Comparison of ENCODE assay signal across 28 cellular contexts in genomic region chr9:74066128-74066527, GRCh38.
"Had no signal": no experiment of that assay in that cellular context is flagged by ENCODE, and none has a peak within 500 bp of the region (broad histone marks: within the 10 kb centered on the region; RNA-seq: fewer than 3 reads in every experiment).

No MANE protein-coding gene starts in this region.

- H3K27me3 Mint-ChIP-seq: stimulated activated memory B cell treated with anti-CD40 and anti-IgM and Interleukin-4, amounts not matched to agents 10 μg/mL and 1 μg/mL and 100 μg/mL, for 72 hours; stimulated activated naive B cell treated with anti-CD40 and anti-IgM and Interleukin-4, amounts not matched to agents 10 μg/mL and 1 μg/mL and 100 μg/mL, for 72 hours; stimulated activated naive CD8-positive, alpha-beta T cell treated with anti-CD3 and anti-CD28 coated beads, Interleukin-15, amount 100 ng/mL, for 72 hours; stimulated activated naive CD8-positive, alpha-beta T cell treated with anti-CD3 and anti-CD28 coated beads, Interleukin-15, Interleukin-2, amounts not matched to agents 100 ng/mL and 50 ng/mL, for 24 hours; type B pancreatic cell had no signal

- H3K27me3 ChIP-seq: stomach, suprapubic skin, testis, thyroid gland, tibial artery, tibial nerve, transverse colon, upper lobe of left lung, upper lobe of right lung, uterus, vagina had no signal

- H3K4me3 Mint-ChIP-seq: stimulated activated effector memory CD8-positive, alpha-beta T cell treated with anti-CD3 and anti-CD28 coated beads, Interleukin-12 subunit alpha, Interleukin-12 subunit beta, amount 100 ng/mL, for 72 hours; stimulated activated memory B cell treated with anti-CD40 and anti-IgM and Interleukin-4, amounts not matched to agents 10 μg/mL and 1 μg/mL and 100 μg/mL, for 72 hours; stimulated activated naive B cell treated with anti-CD40 and anti-IgM and Interleukin-4, amounts not matched to agents 10 μg/mL and 1 μg/mL and 100 μg/mL, for 72 hours; stimulated activated naive CD8-positive, alpha-beta T cell treated with anti-CD3 and anti-CD28 coated beads, Interleukin-15, amount 100 ng/mL, for 72 hours; stimulated activated naive CD8-positive, alpha-beta T cell treated with anti-CD3 and anti-CD28 coated beads, Interleukin-15, Interleukin-2, amounts not matched to agents 100 ng/mL and 50 ng/mL, for 24 hours; type B pancreatic cell had no signal

- H3K36me3 Mint-ChIP-seq: stimulated activated effector memory CD8-positive, alpha-beta T cell treated with anti-CD3 and anti-CD28 coated beads, Interleukin-12 subunit alpha, Interleukin-12 subunit beta, amount 100 ng/mL, for 72 hours; stimulated activated memory B cell treated with anti-CD40 and anti-IgM and Interleukin-4, amounts not matched to agents 10 μg/mL and 1 μg/mL and 100 μg/mL, for 72 hours; stimulated activated naive B cell treated with anti-CD40 and anti-IgM and Interleukin-4, amounts not matched to agents 10 μg/mL and 1 μg/mL and 100 μg/mL, for 72 hours; type B pancreatic cell had no signal

- H3K9me3 Mint-ChIP-seq: type B pancreatic cell had no signal

- DNase-seq: stimulated activated CD4-positive, alpha-beta T cell treated with anti-CD3 and anti-CD28 coated beads, Interleukin-2, amount 100 ng/mL, for 48 hours; stimulated activated CD4-positive, alpha-beta T cell treated with anti-CD3 and anti-CD28 coated beads, Interleukin-4, amount 100 ng/mL, for 1 hour; stimulated activated CD4-positive, alpha-beta T cell treated with anti-CD3 and anti-CD28 coated beads, Interleukin-4, amount 100 ng/mL, for 24 hours; stimulated activated CD4-positive, alpha-beta T cell treated with anti-CD3 and anti-CD28 coated beads, Interleukin-4, amount 100 ng/mL, for 4 hours; stimulated activated CD8-positive, alpha-beta memory T cell treated with anti-CD3 and anti-CD28 coated beads, Interleukin-4, amount 100 ng/mL, for 48 hours; stimulated activated naive B cell treated with anti-CD40 and anti-IgM and Interleukin-4, amounts not matched to agents 10 μg/mL and 1 μg/mL and 100 μg/mL, for 72 hours; stimulated activated naive CD4-positive, alpha-beta T cell; stimulated activated naive CD4-positive, alpha-beta T cell treated with Interleukin-2 at 50 U/mL for 16 hours; stimulated activated naive CD8-positive, alpha-beta T cell treated with anti-CD3 and anti-CD28 coated beads, Interleukin-15, amount 100 ng/mL, for 72 hours; stimulated activated naive CD8-positive, alpha-beta T cell treated with anti-CD3 and anti-CD28 coated beads, Interleukin-15, Interleukin-2, amounts not matched to agents 100 U/mL and 50 U/mL, for 24 hours; stomach; substantia nigra; testis; thyroid gland; tibial artery; transverse colon; trophoblast cell; upper lobe of left lung; upper lobe of right lung; uterus had no signal

- H3K4me1 Mint-ChIP-seq: stimulated activated effector memory CD8-positive, alpha-beta T cell treated with anti-CD3 and anti-CD28 coated beads, Interleukin-12 subunit alpha, Interleukin-12 subunit beta, amount 100 ng/mL, for 72 hours; stimulated activated memory B cell treated with anti-CD40 and anti-IgM and Interleukin-4, amounts not matched to agents 10 μg/mL and 1 μg/mL and 100 μg/mL, for 72 hours; stimulated activated naive B cell treated with anti-CD40 and anti-IgM and Interleukin-4, amounts not matched to agents 10 μg/mL and 1 μg/mL and 100 μg/mL, for 72 hours; stimulated activated naive CD8-positive, alpha-beta T cell treated with anti-CD3 and anti-CD28 coated beads, Interleukin-15, amount 100 ng/mL, for 72 hours had no signal

- ATAC-seq: stimulated activated effector memory CD8-positive, alpha-beta T cell treated with anti-CD3 and anti-CD28 coated beads, Interleukin-12 subunit alpha, Interleukin-12 subunit beta, amount 100 ng/mL, for 72 hours; stimulated activated memory B cell treated with anti-CD40 and anti-IgM and Interleukin-4, amounts not matched to agents 10 μg/mL and 1 μg/mL and 100 μg/mL, for 72 hours; stimulated activated naive B cell treated with anti-CD40 and anti-IgM and Interleukin-4, amounts not matched to agents 10 μg/mL and 1 μg/mL and 100 μg/mL, for 72 hours; stimulated activated naive CD8-positive, alpha-beta T cell treated with anti-CD3 and anti-CD28 coated beads, Interleukin-15, amount 100 ng/mL, for 72 hours; stimulated activated naive CD8-positive, alpha-beta T cell treated with anti-CD3 and anti-CD28 coated beads, Interleukin-15, Interleukin-2, amounts not matched to agents 100 U/mL and 50 U/mL, for 24 hours; upper lobe of right lung had no signal

- H3K36me3 ChIP-seq: stomach, suprapubic skin, thoracic aorta, thyroid gland, tibial artery, tibial nerve, transverse colon, upper lobe of left lung, upper lobe of right lung, uterus, vagina had no signal

- H3K4me3 ChIP-seq: stomach, suprapubic skin, testis, thoracic aorta, thyroid gland, tibial artery, tibial nerve, transverse colon, upper lobe of left lung, upper lobe of right lung, uterus, vagina had no signal

- H3K9me3 ChIP-seq: suprapubic skin, testis, thoracic aorta, thyroid gland, tibial artery, tibial nerve, transverse colon, upper lobe of left lung, upper lobe of right lung, uterus, vagina had no signal

- H3K4me1 ChIP-seq: stomach, suprapubic skin, testis, thyroid gland, tibial artery, tibial nerve, transverse colon, upper lobe of left lung, upper lobe of right lung, uterus, vagina had no signal

- H3K27ac Mint-ChIP-seq: stimulated activated effector memory CD8-positive, alpha-beta T cell treated with anti-CD3 and anti-CD28 coated beads, Interleukin-12 subunit alpha, Interleukin-12 subunit beta, amount 100 ng/mL, for 72 hours; stimulated activated memory B cell treated with anti-CD40 and anti-IgM and Interleukin-4, amounts not matched to agents 10 μg/mL and 1 μg/mL and 100 μg/mL, for 72 hours; stimulated activated naive B cell treated with anti-CD40 and anti-IgM and Interleukin-4, amounts not matched to agents 10 μg/mL and 1 μg/mL and 100 μg/mL, for 72 hours; stimulated activated naive CD8-positive, alpha-beta T cell treated with anti-CD3 and anti-CD28 coated beads, Interleukin-15, amount 100 ng/mL, for 72 hours; stimulated activated naive CD8-positive, alpha-beta T cell treated with anti-CD3 and anti-CD28 coated beads, Interleukin-15, Interleukin-2, amounts not matched to agents 100 ng/mL and 50 ng/mL, for 24 hours; type B pancreatic cell had no signal

- H3K27ac ChIP-seq: stomach, suprapubic skin, testis, thoracic aorta, thyroid gland, tibial artery, tibial nerve, transverse colon, upper lobe of left lung, upper lobe of right lung, uterus, vagina had no signal
